Comparison of ENCODE assay signal across 32 cellular contexts in the genomic region with DNA sequence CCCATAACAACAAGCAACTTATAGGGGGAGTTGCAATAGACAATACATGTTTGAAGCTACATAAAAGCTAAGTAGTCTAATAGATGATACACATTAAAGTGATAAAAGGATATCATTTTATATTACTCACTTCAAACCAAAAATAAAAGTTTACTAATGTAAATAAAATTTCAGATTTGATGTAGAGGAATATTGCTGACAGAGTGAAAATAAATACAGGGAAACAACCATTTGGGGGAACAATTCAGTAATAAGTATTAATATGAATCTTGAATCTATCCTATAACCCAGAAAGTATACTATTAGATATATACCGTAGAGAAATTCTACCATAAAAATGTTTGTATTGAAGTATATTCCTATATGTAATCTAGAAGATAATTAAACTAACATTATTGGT.
"Had no signal": no experiment of that assay in that cellular context is flagged by ENCODE, and none has a peak within 500 bp of the region (broad histone marks: within the 10 kb centered on the region; RNA-seq: fewer than 3 reads in every experiment).

No MANE protein-coding gene starts in this region.

- DNase-seq: activated CD4-positive, alpha-beta memory T cell treated with anti-CD3 and anti-CD28 coated beads, Interleukin-2, amount 10 ng/mL, durations not matched to agents 7 days and 5 days; activated CD4-positive, alpha-beta T cell treated with anti-CD3 and anti-CD28 coated beads for 1 hour; activated CD4-positive, alpha-beta T cell treated with anti-CD3 and anti-CD28 coated beads for 36 hours; activated CD4-positive, alpha-beta T cell treated with anti-CD3 and anti-CD28 coated beads for 48 hours; activated CD4-positive, alpha-beta T cell treated with anti-CD3 and anti-CD28 coated beads, Interleukin-2, amount 10 ng/mL, durations not matched to agents 7 days and 5 days; activated CD4-positive, alpha-beta T cell treated with anti-CD3 and anti-CD28 coated beads, Interleukin-2, amount 50 U/mL, for 48 hours; activated CD4-positive, CD25-positive, alpha-beta regulatory T cell; activated CD8-positive, alpha-beta memory T cell treated with anti-CD3 and anti-CD28 coated beads for 24 hours; activated CD8-positive, alpha-beta memory T cell treated with anti-CD3 and anti-CD28 coated beads, Interleukin-2, amount 10 ng/mL, durations not matched to agents 7 days and 5 days; activated CD8-positive, alpha-beta memory T cell treated with anti-CD3 and anti-CD28 coated beads, Interleukin-2, amount 50 U/mL, for 48 hours; activated CD8-positive, alpha-beta T cell treated with anti-CD3 and anti-CD28 coated beads, Interleukin-2, amount 10 ng/mL, durations not matched to agents 7 days and 5 days; activated effector memory CD4-positive, alpha-beta T cell treated with Interleukin-2 at 50 U/mL for 16 hours; activated gamma-delta T cell; activated naive CD4-positive, alpha-beta T cell treated with anti-CD3 and anti-CD28 coated beads, Interleukin-2, amount 10 ng/mL, durations not matched to agents 7 days and 5 days; activated naive CD4-positive, alpha-beta T cell treated with Interleukin-2 at 50 U/mL for 16 hours; activated naive CD8-positive, alpha-beta T cell treated with anti-CD3 and anti-CD28 coated beads, Interleukin-2, amount 10 ng/mL, durations not matched to agents 7 days and 5 days; activated naive CD8-positive, alpha-beta T cell treated with anti-CD3 and anti-CD28 coated beads, Interleukin-2, amount 50 U/mL, for 24 hours; activated T-cell treated with anti-CD3 and anti-CD28 coated beads, Interleukin-2, amount 50 U/mL, for 24 hours; activated T-cell treated with anti-CD3 and anti-CD28 coated beads, Interleukin-2, amount 50 U/mL, for 48 hours; amygdala; anterior cingulate cortex; caudate nucleus; cerebellar nuclear complex; T-helper 2 cell; T-helper 9 cell; WERI-Rb-1 had no signal

- ATAC-seq: activated CD4-positive, alpha-beta T cell treated with anti-CD3 and anti-CD28 coated beads for 36 hours; activated CD4-positive, CD25-positive, alpha-beta regulatory T cell treated with anti-CD3 and anti-CD28 coated beads, Interleukin-2, amount 50 U/mL, for 24 hours; activated CD8-positive, alpha-beta memory T cell treated with anti-CD3 and anti-CD28 coated beads, Interleukin-2, amount 10 ng/mL, durations not matched to agents 7 days and 5 days; activated CD8-positive, alpha-beta T cell treated with anti-CD3 and anti-CD28 coated beads, Interleukin-2, amount 10 ng/mL, durations not matched to agents 7 days and 5 days; activated naive CD8-positive, alpha-beta T cell treated with anti-CD3 and anti-CD28 coated beads, Interleukin-2, amount 50 U/mL, for 24 hours; WTC11 had no signal

- H3K4me3 ChIP-seq: ascending aorta, cardiac muscle cell had no signal

- H3K27ac ChIP-seq: ascending aorta, cardiac muscle cell, WERI-Rb-1 had no signal

- FAIRE-seq: bronchial epithelial cell, TTC549 had no signal

- H3K27me3 ChIP-seq: ascending aorta, cardiac muscle cell had no signal

- H3K4me1 ChIP-seq: ascending aorta had no signal

- H3K36me3 ChIP-seq: ascending aorta, cardiac muscle cell, WERI-Rb-1 had no signal
